ENCODE assay signal across 32 cellular contexts in the genomic region with DNA sequence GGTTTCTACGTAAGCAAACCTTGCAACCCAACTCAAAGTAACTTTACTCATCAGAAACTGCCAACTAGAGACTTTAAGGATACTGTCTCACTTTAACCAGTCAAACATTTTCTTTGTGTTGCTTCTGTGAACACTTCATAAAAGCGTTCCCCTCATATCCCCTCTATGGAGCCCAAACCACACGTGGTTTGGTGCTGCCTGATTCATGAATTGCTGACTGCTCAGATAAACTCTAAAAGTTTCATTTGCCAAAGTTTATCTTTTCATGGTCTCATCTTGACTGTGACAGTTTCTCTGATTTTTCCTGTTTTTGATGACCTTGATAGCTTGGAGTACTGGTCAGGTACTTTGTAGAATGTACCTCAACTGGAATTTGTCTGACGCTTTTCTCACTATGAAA. TPM values are rescaled to one million over a fixed set of nuclear protein-coding genes. Genes with fewer than 3 reads are reported as not detected.
"Had no signal": no experiment of that assay in that cellular context is flagged by ENCODE, and none has a peak within 500 bp of the region (broad histone marks: within the 10 kb centered on the region; RNA-seq: fewer than 3 reads in every experiment).

No MANE protein-coding gene starts in this region.

- DNase-seq: activated effector memory CD4-positive, alpha-beta T cell treated with anti-CD3 and anti-CD28 coated beads, Interleukin-2, amount 50 U/mL, for 16 hours; activated effector memory CD4-positive, alpha-beta T cell treated with Interleukin-2 at 50 U/mL for 16 hours; activated gamma-delta T cell; activated gamma-delta T cell treated with Interleukin-2 at 50 U/mL for 16 hours; activated naive CD4-positive, alpha-beta T cell; activated naive CD4-positive, alpha-beta T cell treated with anti-CD3 and anti-CD28 coated beads for 36 hours; activated naive CD4-positive, alpha-beta T cell treated with anti-CD3 and anti-CD28 coated beads, Interleukin-2, amount 10 ng/mL, durations not matched to agents 7 days and 5 days; activated naive CD4-positive, alpha-beta T cell treated with anti-CD3 and anti-CD28 coated beads, Interleukin-2, amount 50 U/mL, for 16 hours; activated naive CD4-positive, alpha-beta T cell treated with Interleukin-2 at 50 U/mL for 16 hours; activated naive CD8-positive, alpha-beta T cell treated with anti-CD3 and anti-CD28 coated beads for 36 hours; activated naive CD8-positive, alpha-beta T cell treated with anti-CD3 and anti-CD28 coated beads, Interleukin-2, amount 10 ng/mL, durations not matched to agents 7 days and 5 days; activated naive CD8-positive, alpha-beta T cell treated with anti-CD3 and anti-CD28 coated beads, Interleukin-2, amount 50 U/mL, for 24 hours; activated T-cell treated with anti-CD3 and anti-CD28 coated beads, Interleukin-2, amount 50 U/mL, for 4 hours; activated T-cell treated with anti-CD3 and anti-CD28 coated beads, Interleukin-2, amount 50 U/mL, for 48 hours; activated T-cell treated with anti-CD3 and anti-CD28 coated beads, Interleukin-2, amount 50 U/mL, for 72 hours; adrenal gland; amniotic stem cell; amygdala; anterior cingulate cortex; aorta; body of pancreas; brain microvascular endothelial cell; caudate nucleus; central memory CD4-positive, alpha-beta T cell; cerebellar nuclear complex had no signal

- H3K9me3 ChIP-seq: adrenal gland, ascending aorta, body of pancreas, breast epithelium had no signal

- H3K36me3 ChIP-seq: adrenal gland, ascending aorta, brain microvascular endothelial cell, breast epithelium, cardiac muscle cell had no signal

- FAIRE-seq: astrocyte, bronchial epithelial cell had no signal

- H3K27me3 ChIP-seq: adrenal gland, ascending aorta, body of pancreas, brain microvascular endothelial cell, breast epithelium, cardiac muscle cell had no signal

- H3K27ac ChIP-seq: adrenal gland, ascending aorta, body of pancreas, brain microvascular endothelial cell, breast epithelium, cardiac muscle cell had no signal

- H3K4me1 ChIP-seq: adrenal gland, ascending aorta, body of pancreas, breast epithelium had no signal

- H3K4me3 ChIP-seq: adrenal gland, ascending aorta, body of pancreas, breast epithelium, cardiac muscle cell had no signal

- ATAC-seq: activated naive CD4-positive, alpha-beta T cell treated with anti-CD3 and anti-CD28 coated beads, Interleukin-2, amount 50 U/mL, for 72 hours; activated naive CD8-positive, alpha-beta T cell treated with anti-CD3 and anti-CD28 coated beads, Interleukin-2, amount 50 U/mL, for 24 hours; activated T-cell treated with anti-CD3 and anti-CD28 coated beads, Interleukin-2, amount 50 U/mL, for 4 hours; activated T-cell treated with anti-CD3 and anti-CD28 coated beads, Interleukin-2, amount 50 U/mL, for 72 hours; activated T-helper 17 cell treated with anti-CD3 and anti-CD28 coated beads, Interleukin-2, amount 50 U/mL, for 72 hours; body of pancreas had no signal

RNA-seq across cellular contexts. Expression of a gene that starts 14.6 kb away (rescaled TPM):
- total RNA-seq: ascending aorta had no signal
